Comparison of ENCODE assay signal across 1 cellular context in genomic region chr1:205537386-205538018, GRCh38.
TF ChIP-seq lines count a peak whose summit lies in the region.

No MANE protein-coding gene starts in this region.

TF ChIP-seq in H1, 55 proteins besides CTCF, POLR2A, EP300 and RAD21 (continued from another document):
- no peak for TF ChIP-seq YY1 (IDR thresholded peaks at IDR 0.05; ENCODE audit: low read depth, low read length)
- no peak for TF ChIP-seq SP2 (IDR thresholded peaks at IDR 0.05; ENCODE audit: low read length)
- no peak for TF ChIP-seq PHF8 (conservative IDR thresholded peaks at IDR 0.05; ENCODE audit: low read depth, low read length)
- no peak for TF ChIP-seq SIX5 (IDR thresholded peaks at IDR 0.05; ENCODE audit: low read depth, low read length)
- no peak for TF ChIP-seq SP1 (IDR thresholded peaks at IDR 0.05; ENCODE audit: low read depth, low read length)
- TF ChIP-seq KDM4A (IDR thresholded peaks at IDR 0.05; ENCODE audit: low read depth, low read length, severe bottlenecking): no peak
- TF ChIP-seq NANOG (IDR thresholded peaks at IDR 0.05; ENCODE audit: insufficient read depth, low read depth, low read length, poor library complexity, severe bottlenecking): no peak
- TF ChIP-seq MAX (IDR thresholded peaks at IDR 0.05): no peak
- TF ChIP-seq CHD2 (IDR thresholded peaks at IDR 0.05; ENCODE audit: low read length): no peak
- no peak for TF ChIP-seq POU5F1 (IDR thresholded peaks at IDR 0.05; ENCODE audit: low read depth, low read length)
TF ChIP-seq in H1: peak in this region for 0.
